21 cellular contexts compared by ENCODE assay signal in genomic region chr7:142801601-142802295, GRCh38. TPM values are rescaled to one million over a fixed set of nuclear protein-coding genes. Genes with fewer than 3 reads are reported as not detected.
DNase-seq lines count a peak whose midpoint lies in the region; ATAC-seq and TF ChIP-seq lines count a peak whose summit lies in the region.
"Had no signal": no experiment of that assay in that cellular context is flagged by ENCODE, and none has a peak within 500 bp of the region (broad histone marks: within the 10 kb centered on the region; RNA-seq: fewer than 3 reads in every experiment).

No MANE protein-coding gene starts in this region.

- peak overlapping the region; percentile 100 for H3K27ac Mint-ChIP-seq in CD8-positive, alpha-beta T cell
- H3K27ac Mint-ChIP-seq in activated naive CD8-positive, alpha-beta T cell = peak overlapping the region; percentile 99
- peak overlapping the region; percentile 99 to 100 (median 100) for H3K27ac Mint-ChIP-seq in naive thymus-derived CD4-positive, alpha-beta T cell
- H3K27ac Mint-ChIP-seq: WTC11 had no signal

- no peaks in the 10 kb centered on the region for H3K9me3 Mint-ChIP-seq in CD8-positive, alpha-beta T cell
- H3K9me3 Mint-ChIP-seq in activated naive CD8-positive, alpha-beta T cell (ENCODE audit: low read depth) = no peaks in the 10 kb centered on the region
- peaks cover 0 to 10% (median 0%) of the 10 kb centered on the region in 11 donors for H3K9me3 Mint-ChIP-seq in naive thymus-derived CD4-positive, alpha-beta T cell
- H3K9me3 Mint-ChIP-seq: WTC11 had no signal

- intact Hi-C loops in CD8-positive, alpha-beta T cell (cut with DNase I, micrococcal nuclease) = loop anchor here in 1 of 2 experiments (10.0 kb wide), 1 partner anchor 483 kb away; the partner anchor contains the start of genes CASP2 and TMEM139
- intact Hi-C loops in naive thymus-derived CD4-positive, alpha-beta T cell (cut with micrococcal nuclease) = loop anchor here in 1 of 2 donors (10.0 kb wide), 1 partner anchor 1247 kb away; the partner anchor contains the start of gene AGK

- CTCF ChIA-PET in CD8-positive, alpha-beta T cell (lab: Charles Lee) = interaction anchor here (0.6 to 2.2 kb wide), 2 partner anchors 9 to 243 kb away, joined by 3 to 13 read pairs; no protein-coding TSS in a partner anchor
- CTCF ChIA-PET in naive thymus-derived CD4-positive, alpha-beta T cell (lab: Charles Lee) = interaction anchor here (0.6 to 1.0 kb wide), 2 partner anchors 17 to 323 kb away, joined by 3 read pairs; no protein-coding TSS in a partner anchor

- POLR2A ChIA-PET in CD8-positive, alpha-beta T cell (lab: Charles Lee) = interaction anchor here (0.6 to 21.9 kb wide), 3 partner anchors 8 to 87 kb away, joined by 3 to 2372 read pairs (median 2372); no protein-coding TSS in a partner anchor
- POLR2A ChIA-PET in naive thymus-derived CD4-positive, alpha-beta T cell (lab: Charles Lee) = interaction anchor here (0.8 to 33.1 kb wide), 11 partner anchors 5 to 488 kb away, joined by 3 to 5102 read pairs (median 5); no protein-coding TSS in a partner anchor

- peak overlapping the region; percentile 99 for H3K4me3 Mint-ChIP-seq in CD8-positive, alpha-beta T cell
- H3K4me3 Mint-ChIP-seq in activated naive CD8-positive, alpha-beta T cell = peak overlapping the region; percentile 99
- peak overlapping the region; percentile 89 to 100 (median 99) for H3K4me3 Mint-ChIP-seq in naive thymus-derived CD4-positive, alpha-beta T cell
- H3K4me3 Mint-ChIP-seq: WTC11 had no signal

- H3K4me3 ChIP-seq in CD8-positive, alpha-beta T cell (ENCODE audit: low read depth, low read length) = peak overlapping the region; percentile 81
- peak overlapping the region; percentile 47 for H3K4me3 ChIP-seq in naive thymus-derived CD4-positive, alpha-beta T cell (ENCODE audit: low read length)
- H3K4me3 ChIP-seq: ascending aorta, left lung, tibial nerve had no signal

- no peaks in the 10 kb centered on the region for H3K27me3 Mint-ChIP-seq in CD8-positive, alpha-beta T cell (ENCODE audit: low read depth)
- no peaks in the 10 kb centered on the region for H3K27me3 Mint-ChIP-seq in activated naive CD8-positive, alpha-beta T cell
- peaks cover 0 to 2% (median 0%) of the 10 kb centered on the region in 5 donors for H3K27me3 Mint-ChIP-seq in naive thymus-derived CD4-positive, alpha-beta T cell

- peak overlapping the region; percentile 86 for H3K27ac ChIP-seq in CD8-positive, alpha-beta T cell (ENCODE audit: low read depth, low read length)
- H3K27ac ChIP-seq in KOPT-K1 (ENCODE audit: low read depth, low read length, poor library complexity, severe bottlenecking) = peak overlapping the region; percentile 100
- peak overlapping the region; percentile 98 for H3K27ac ChIP-seq in naive thymus-derived CD4-positive, alpha-beta T cell (ENCODE audit: low read depth, low read length)
- H3K27ac ChIP-seq: ascending aorta, foreskin keratinocyte, left lung, tibial nerve had no signal

- H3K9me3 ChIP-seq in CD8-positive, alpha-beta T cell (ENCODE audit: low read length) = no peaks in the 10 kb centered on the region
- H3K9me3 ChIP-seq in KOPT-K1 (ENCODE audit: insufficient read depth, low read length, poor library complexity, severe bottlenecking) = no peaks in the 10 kb centered on the region
- no peaks in the 10 kb centered on the region for H3K9me3 ChIP-seq in naive thymus-derived CD4-positive, alpha-beta T cell (ENCODE audit: control insufficient read depth in 2 of 3, low read length in 3 of 3)
- H3K9me3 ChIP-seq: ascending aorta, left lung, tibial nerve had no signal

- H3K36me3 ChIP-seq in CD8-positive, alpha-beta T cell (ENCODE audit: insufficient read depth, low read length) = peaks cover 52% of the 10 kb centered on the region
- H3K36me3 ChIP-seq in KOPT-K1 (ENCODE audit: insufficient read depth, low read length) = peaks cover 76% of the 10 kb centered on the region
- peaks cover 21 to 48% (median 29%) of the 10 kb centered on the region in 3 experiments for H3K36me3 ChIP-seq in naive thymus-derived CD4-positive, alpha-beta T cell (ENCODE audit: control insufficient read depth in 2 of 3, insufficient read depth in 3 of 3, low read length in 3 of 3)
- H3K36me3 ChIP-seq: ascending aorta, left lung, tibial nerve had no signal

- no peak for TF ChIP-seq CTCF in CD8-positive, alpha-beta T cell (IDR thresholded peaks at IDR 0.05)

- no peaks in the 10 kb centered on the region for H3K27me3 ChIP-seq in CD8-positive, alpha-beta T cell (ENCODE audit: insufficient read depth, low read length)
- no peaks in the 10 kb centered on the region for H3K27me3 ChIP-seq in naive thymus-derived CD4-positive, alpha-beta T cell (ENCODE audit: control insufficient read depth in 2 of 2, insufficient read depth in 2 of 2, low read length in 2 of 2)

- peaks cover 83% of the 10 kb centered on the region for H3K4me1 Mint-ChIP-seq in CD8-positive, alpha-beta T cell (ENCODE audit: low read depth)
- H3K4me1 Mint-ChIP-seq in activated naive CD8-positive, alpha-beta T cell (ENCODE audit: low read depth) = peaks cover 81% of the 10 kb centered on the region
- H3K4me1 Mint-ChIP-seq in naive thymus-derived CD4-positive, alpha-beta T cell = peaks cover 53 to 84% (median 80%) of the 10 kb centered on the region in 7 donors

- DNase-seq in CD8-positive, alpha-beta T cell = peak in 2 of 7 experiments; percentile 11 to 53
- peak in 3 of 9 donors; percentile 12 to 20 (median 17) for DNase-seq in naive thymus-derived CD4-positive, alpha-beta T cell
- no peak for DNase-seq in A172 (ENCODE audit: low spot score)
- DNase-seq in RKO (ENCODE audit: low spot score) = no peak
- DNase-seq in OCI-M1 (lab: John Stamatoyannopoulos, UW) = no peak
- DNase-seq in ecto neural progenitor cell (ENCODE audit: low spot score) = no peak
- DNase-seq: foreskin keratinocyte; GF-D8; left lung; NCI-H187; NK-92 treated with Interleukin-12 subunit alpha and Interleukin-12 subunit beta, amount 100 ng/mL, for 24 hours; posterior cingulate gyrus had no signal

- no peak for ATAC-seq in CD8-positive, alpha-beta T cell
- no peak for ATAC-seq in naive thymus-derived CD4-positive, alpha-beta T cell
- ATAC-seq: foreskin keratinocyte, left lung, WTC11 had no signal

- H3K36me3 Mint-ChIP-seq in CD8-positive, alpha-beta T cell = peaks cover 78% of the 10 kb centered on the region
- peaks cover 58% of the 10 kb centered on the region for H3K36me3 Mint-ChIP-seq in activated naive CD8-positive, alpha-beta T cell
- peaks cover 34 to 83% (median 71%) of the 10 kb centered on the region in 5 donors for H3K36me3 Mint-ChIP-seq in naive thymus-derived CD4-positive, alpha-beta T cell

- H3K4me1 ChIP-seq in CD8-positive, alpha-beta T cell (ENCODE audit: insufficient read depth, low read length) = peaks cover 76% of the 10 kb centered on the region
- H3K4me1 ChIP-seq in naive thymus-derived CD4-positive, alpha-beta T cell (ENCODE audit: control insufficient read depth in 2 of 2, insufficient read depth in 2 of 2, low read length in 2 of 2) = peaks cover 64 to 73% of the 10 kb centered on the region in 2 donors
- H3K4me1 ChIP-seq: foreskin keratinocyte had no signal

RNA-seq across cellular contexts. Expression of gene PRSS2, which starts 31.0 kb away (rescaled TPM):
- total RNA-seq in CD8-positive, alpha-beta T cell = not detected
- not detected for total RNA-seq in naive thymus-derived CD4-positive, alpha-beta T cell
- not detected for polyA plus RNA-seq in naive thymus-derived CD4-positive, alpha-beta T cell
- not detected in 2 replicates for total RNA-seq in A172 (2014; rRNA removed; shearing (Covaris generic))
- total RNA-seq: ascending aorta; endothelial cell of umbilical vein; foreskin keratinocyte; MCF 10A; skeletal muscle tissue; T-helper 1 cell treated with Interleukin-12 subunit alpha and Interleukin-12 subunit beta and Interleukin-4 antibody, amounts not matched to agents 30 ng/mL and 1 ng/mL, for 36 hours had no signal

RNA-seq across cellular contexts. Expression of gene PRSS1, which starts 52.5 kb away (rescaled TPM):
- not detected for total RNA-seq in CD8-positive, alpha-beta T cell
- not detected for total RNA-seq in naive thymus-derived CD4-positive, alpha-beta T cell
- not detected for polyA plus RNA-seq in naive thymus-derived CD4-positive, alpha-beta T cell
- not detected in 2 replicates for total RNA-seq in A172 (2014; rRNA removed; shearing (Covaris generic))
- total RNA-seq: ascending aorta; endothelial cell of umbilical vein; foreskin keratinocyte; MCF 10A; skeletal muscle tissue; T-helper 1 cell treated with Interleukin-12 subunit alpha and Interleukin-12 subunit beta and Interleukin-4 antibody, amounts not matched to agents 30 ng/mL and 1 ng/mL, for 36 hours had no signal
- polyA plus RNA-seq: endothelial cell of umbilical vein, foreskin keratinocyte had no signal

RNA-seq across cellular contexts. Expression of gene EPHB6, which starts 53.1 kb away (rescaled TPM):
- 10 to 100 TPM; 13.8 to 15.3 TPM for total RNA-seq in CD8-positive, alpha-beta T cell
- total RNA-seq in naive thymus-derived CD4-positive, alpha-beta T cell = 100 to 1,000 TPM in 2 of 5 experiments, 10 to 100 TPM in 2, 1 to 10 TPM in 1; 9.8 to 110 (median 78.8) TPM
- 10 to 100 TPM; 36.9 to 55.6 TPM for polyA plus RNA-seq in naive thymus-derived CD4-positive, alpha-beta T cell
- 2.0 and 2.7 TPM in 2 replicates for total RNA-seq in A172 (2014; rRNA removed; shearing (Covaris generic))
